Comparison of ENCODE assay signal across 1 cellular context in the genomic region with DNA sequence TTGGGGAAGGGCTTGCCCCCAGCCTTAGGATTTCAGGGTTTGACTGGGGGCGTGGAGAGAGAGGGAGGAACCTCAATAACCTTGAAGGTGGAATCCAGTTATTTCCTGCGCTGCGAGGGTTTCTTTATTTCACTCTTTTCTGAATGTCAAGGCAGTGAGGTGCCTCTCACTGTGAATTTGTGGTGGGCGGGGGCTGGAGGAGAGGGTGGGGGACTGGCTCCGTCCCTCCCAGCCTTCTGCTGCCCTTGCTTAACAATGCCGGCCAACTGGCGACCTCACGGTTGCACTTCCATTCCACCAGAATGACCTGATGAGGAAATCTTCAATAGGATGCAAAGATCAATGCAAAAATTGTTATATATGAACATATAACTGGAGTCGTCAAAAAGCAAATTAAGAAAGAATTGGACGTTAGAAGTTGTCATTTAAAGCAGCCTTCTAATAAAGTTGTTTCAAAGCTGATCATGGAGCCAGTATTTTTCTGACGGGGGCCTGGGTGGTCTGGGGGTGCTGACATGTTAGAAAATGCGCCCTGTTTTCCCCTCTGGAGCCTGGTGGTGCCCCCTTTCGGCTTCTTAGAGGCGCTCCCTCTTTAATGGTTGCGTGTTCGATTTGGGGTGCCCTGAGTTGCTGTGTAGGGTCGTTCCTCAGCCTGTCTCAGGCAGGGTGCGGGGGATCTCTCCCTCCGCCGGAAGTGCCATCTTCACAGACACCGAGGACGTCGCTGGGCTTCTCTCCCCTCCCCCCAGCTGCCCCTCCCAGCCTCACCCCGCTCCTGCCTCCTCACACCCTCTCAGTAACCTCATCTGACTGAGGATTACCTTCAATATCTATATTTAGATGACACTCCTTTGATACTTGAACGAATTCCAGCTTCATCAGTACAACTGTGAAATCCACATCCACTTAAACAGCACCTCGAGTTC.
TF ChIP-seq lines count a peak whose summit lies in the region.

No MANE protein-coding gene starts in this region.

TF ChIP-seq in GM23338, 12 proteins besides CTCF, POLR2A, EP300 and RAD21:
- no peak for TF ChIP-seq JUNB (IDR thresholded peaks at IDR 0.05; ENCODE audit: unreplicated experiment)
- TF ChIP-seq, protein P1, sequence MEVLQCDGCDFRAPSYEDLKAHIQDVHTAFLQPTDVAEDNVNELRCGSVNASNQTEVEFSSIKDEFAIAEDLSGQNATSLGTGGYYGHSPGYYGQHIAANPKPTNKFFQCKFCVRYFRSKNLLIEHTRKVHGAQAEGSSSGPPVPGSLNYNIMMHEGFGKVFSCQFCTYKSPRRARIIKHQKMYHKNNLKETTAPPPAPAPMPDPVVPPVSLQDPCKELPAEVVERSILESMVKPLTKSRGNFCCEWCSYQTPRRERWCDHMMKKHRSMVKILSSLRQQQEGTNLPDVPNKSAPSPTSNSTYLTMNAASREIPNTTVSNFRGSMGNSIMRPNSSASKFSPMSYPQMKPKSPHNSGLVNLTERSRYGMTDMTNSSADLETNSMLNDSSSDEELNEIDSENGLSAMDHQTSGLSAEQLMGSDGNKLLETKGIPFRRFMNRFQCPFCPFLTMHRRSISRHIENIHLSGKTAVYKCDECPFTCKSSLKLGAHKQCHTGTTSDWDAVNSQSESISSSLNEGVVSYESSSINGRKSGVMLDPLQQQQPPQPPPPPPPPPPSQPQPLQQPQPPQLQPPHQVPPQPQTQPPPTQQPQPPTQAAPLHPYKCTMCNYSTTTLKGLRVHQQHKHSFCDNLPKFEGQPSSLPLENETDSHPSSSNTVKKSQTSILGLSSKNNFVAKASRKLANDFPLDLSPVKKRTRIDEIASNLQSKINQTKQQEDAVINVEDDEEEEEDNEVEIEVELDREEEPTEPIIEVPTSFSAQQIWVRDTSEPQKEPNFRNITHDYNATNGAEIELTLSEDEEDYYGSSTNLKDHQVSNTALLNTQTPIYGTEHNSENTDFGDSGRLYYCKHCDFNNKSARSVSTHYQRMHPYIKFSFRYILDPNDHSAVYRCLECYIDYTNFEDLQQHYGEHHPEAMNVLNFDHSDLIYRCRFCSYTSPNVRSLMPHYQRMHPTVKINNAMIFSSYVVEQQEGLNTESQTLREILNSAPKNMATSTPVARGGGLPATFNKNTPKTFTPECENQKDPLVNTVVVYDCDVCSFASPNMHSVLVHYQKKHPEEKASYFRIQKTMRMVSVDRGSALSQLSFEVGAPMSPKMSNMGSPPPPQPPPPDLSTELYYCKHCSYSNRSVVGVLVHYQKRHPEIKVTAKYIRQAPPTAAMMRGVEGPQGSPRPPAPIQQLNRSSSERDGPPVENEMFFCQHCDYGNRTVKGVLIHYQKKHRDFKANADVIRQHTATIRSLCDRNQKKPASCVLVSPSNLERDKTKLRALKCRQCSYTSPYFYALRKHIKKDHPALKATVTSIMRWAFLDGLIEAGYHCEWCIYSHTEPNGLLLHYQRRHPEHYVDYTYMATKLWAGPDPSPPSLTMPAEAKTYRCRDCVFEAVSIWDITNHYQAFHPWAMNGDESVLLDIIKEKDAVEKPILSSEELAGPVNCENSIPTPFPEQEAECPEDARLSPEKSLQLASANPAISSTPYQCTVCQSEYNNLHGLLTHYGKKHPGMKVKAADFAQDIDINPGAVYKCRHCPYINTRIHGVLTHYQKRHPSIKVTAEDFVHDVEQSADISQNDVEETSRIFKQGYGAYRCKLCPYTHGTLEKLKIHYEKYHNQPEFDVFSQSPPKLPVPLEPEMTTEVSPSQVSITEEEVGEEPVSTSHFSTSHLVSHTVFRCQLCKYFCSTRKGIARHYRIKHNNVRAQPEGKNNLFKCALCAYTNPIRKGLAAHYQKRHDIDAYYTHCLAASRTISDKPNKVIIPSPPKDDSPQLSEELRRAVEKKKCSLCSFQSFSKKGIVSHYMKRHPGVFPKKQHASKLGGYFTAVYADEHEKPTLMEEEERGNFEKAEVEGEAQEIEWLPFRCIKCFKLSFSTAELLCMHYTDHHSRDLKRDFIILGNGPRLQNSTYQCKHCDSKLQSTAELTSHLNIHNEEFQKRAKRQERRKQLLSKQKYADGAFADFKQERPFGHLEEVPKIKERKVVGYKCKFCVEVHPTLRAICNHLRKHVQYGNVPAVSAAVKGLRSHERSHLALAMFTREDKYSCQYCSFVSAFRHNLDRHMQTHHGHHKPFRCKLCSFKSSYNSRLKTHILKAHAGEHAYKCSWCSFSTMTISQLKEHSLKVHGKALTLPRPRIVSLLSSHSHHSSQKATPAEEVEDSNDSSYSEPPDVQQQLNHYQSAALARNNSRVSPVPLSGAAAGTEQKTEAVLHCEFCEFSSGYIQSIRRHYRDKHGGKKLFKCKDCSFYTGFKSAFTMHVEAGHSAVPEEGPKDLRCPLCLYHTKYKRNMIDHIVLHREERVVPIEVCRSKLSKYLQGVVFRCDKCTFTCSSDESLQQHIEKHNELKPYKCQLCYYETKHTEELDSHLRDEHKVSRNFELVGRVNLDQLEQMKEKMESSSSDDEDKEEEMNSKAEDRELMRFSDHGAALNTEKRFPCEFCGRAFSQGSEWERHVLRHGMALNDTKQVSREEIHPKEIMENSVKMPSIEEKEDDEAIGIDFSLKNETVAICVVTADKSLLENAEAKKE (CRISPR knock-in tag; IDR thresholded peaks at IDR 0.05) = no peak
- TF ChIP-seq EZH2phosphoT487 (IDR thresholded peaks at IDR 0.05; ENCODE audit: unreplicated experiment) = no peak
- TF ChIP-seq, protein P2, sequence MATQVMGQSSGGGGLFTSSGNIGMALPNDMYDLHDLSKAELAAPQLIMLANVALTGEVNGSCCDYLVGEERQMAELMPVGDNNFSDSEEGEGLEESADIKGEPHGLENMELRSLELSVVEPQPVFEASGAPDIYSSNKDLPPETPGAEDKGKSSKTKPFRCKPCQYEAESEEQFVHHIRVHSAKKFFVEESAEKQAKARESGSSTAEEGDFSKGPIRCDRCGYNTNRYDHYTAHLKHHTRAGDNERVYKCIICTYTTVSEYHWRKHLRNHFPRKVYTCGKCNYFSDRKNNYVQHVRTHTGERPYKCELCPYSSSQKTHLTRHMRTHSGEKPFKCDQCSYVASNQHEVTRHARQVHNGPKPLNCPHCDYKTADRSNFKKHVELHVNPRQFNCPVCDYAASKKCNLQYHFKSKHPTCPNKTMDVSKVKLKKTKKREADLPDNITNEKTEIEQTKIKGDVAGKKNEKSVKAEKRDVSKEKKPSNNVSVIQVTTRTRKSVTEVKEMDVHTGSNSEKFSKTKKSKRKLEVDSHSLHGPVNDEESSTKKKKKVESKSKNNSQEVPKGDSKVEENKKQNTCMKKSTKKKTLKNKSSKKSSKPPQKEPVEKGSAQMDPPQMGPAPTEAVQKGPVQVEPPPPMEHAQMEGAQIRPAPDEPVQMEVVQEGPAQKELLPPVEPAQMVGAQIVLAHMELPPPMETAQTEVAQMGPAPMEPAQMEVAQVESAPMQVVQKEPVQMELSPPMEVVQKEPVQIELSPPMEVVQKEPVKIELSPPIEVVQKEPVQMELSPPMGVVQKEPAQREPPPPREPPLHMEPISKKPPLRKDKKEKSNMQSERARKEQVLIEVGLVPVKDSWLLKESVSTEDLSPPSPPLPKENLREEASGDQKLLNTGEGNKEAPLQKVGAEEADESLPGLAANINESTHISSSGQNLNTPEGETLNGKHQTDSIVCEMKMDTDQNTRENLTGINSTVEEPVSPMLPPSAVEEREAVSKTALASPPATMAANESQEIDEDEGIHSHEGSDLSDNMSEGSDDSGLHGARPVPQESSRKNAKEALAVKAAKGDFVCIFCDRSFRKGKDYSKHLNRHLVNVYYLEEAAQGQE (IDR thresholded peaks at IDR 0.05; ENCODE audit: unreplicated experiment) = no peak
- TF ChIP-seq, protein P3, sequence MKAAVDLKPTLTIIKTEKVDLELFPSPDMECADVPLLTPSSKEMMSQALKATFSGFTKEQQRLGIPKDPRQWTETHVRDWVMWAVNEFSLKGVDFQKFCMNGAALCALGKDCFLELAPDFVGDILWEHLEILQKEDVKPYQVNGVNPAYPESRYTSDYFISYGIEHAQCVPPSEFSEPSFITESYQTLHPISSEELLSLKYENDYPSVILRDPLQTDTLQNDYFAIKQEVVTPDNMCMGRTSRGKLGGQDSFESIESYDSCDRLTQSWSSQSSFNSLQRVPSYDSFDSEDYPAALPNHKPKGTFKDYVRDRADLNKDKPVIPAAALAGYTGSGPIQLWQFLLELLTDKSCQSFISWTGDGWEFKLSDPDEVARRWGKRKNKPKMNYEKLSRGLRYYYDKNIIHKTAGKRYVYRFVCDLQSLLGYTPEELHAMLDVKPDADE (IDR thresholded peaks at IDR 0.05) = no peak
- TF ChIP-seq NANOG (IDR thresholded peaks at IDR 0.05; ENCODE audit: borderline replicate concordance) = no peak
- no peak for TF ChIP-seq ZNF114 (CRISPR knock-in tag; IDR thresholded peaks at IDR 0.05)
- no peak for TF ChIP-seq ZNF331 (CRISPR knock-in tag; IDR thresholded peaks at IDR 0.05; ENCODE audit: low read depth)
- no peak for TF ChIP-seq CREB1 (CRISPR knock-in tag; IDR thresholded peaks at IDR 0.05; ENCODE audit: low read depth)
- TF ChIP-seq EZH2 (IDR thresholded peaks at IDR 0.05; ENCODE audit: low read depth, unreplicated experiment) = no peak
- TF ChIP-seq POLR2AphosphoS5 (IDR thresholded peaks at IDR 0.05; ENCODE audit: low read depth) = no peak
- TF ChIP-seq STAT1 (IDR thresholded peaks at IDR 0.05; ENCODE audit: unreplicated experiment) = no peak
